10 cellular contexts compared by ENCODE assay signal in genomic region chr3:29335921-29336320, GRCh38. TPM values are rescaled to one million over a fixed set of nuclear protein-coding genes. Genes with fewer than 3 reads are reported as not detected.
A peak's percentile ranks its signal among the peaks of the same experiment; 100 is the strongest.
DNase-seq lines count a peak whose midpoint lies in the region; TF ChIP-seq lines count a peak whose summit lies in the region.
"Had no signal": no experiment of that assay in that cellular context is flagged by ENCODE, and none has a peak within 500 bp of the region (broad histone marks: within the 10 kb centered on the region; RNA-seq: fewer than 3 reads in every experiment).

No MANE protein-coding gene starts in this region.

- H3K9me3 ChIP-seq in OCI-LY1 (ENCODE audit: low read length): no peaks in the 10 kb centered on the region
- H3K9me3 ChIP-seq in colonic mucosa: no peaks in the 10 kb centered on the region
- H3K9me3 ChIP-seq in thyroid gland: no peaks in the 10 kb centered on the region
- no peaks in the 10 kb centered on the region for H3K9me3 ChIP-seq in HAP-1

- H3K27ac ChIP-seq in OCI-LY1 (ENCODE audit: low read depth, low read length, poor library complexity, severe bottlenecking) (peak overlapping the region; percentile 83), colonic mucosa (peak overlapping the region; percentile 28), thyroid gland (peak overlapping the region; percentile 80 to 91 (median 84))

- H3K9me2 ChIP-seq in OCI-LY1 (ENCODE audit: low read depth, low read length): no peaks in the 10 kb centered on the region

- no peaks in the 10 kb centered on the region for H3F3A ChIP-seq in OCI-LY1 (ENCODE audit: insufficient read depth, low read length)

- H3K27me3 ChIP-seq in OCI-LY1 (ENCODE audit: insufficient read depth, low read length): no peaks in the 10 kb centered on the region
- no peaks in the 10 kb centered on the region for H3K27me3 ChIP-seq in colonic mucosa
- no peaks in the 10 kb centered on the region for H3K27me3 ChIP-seq in thyroid gland
- H3K27me3 ChIP-seq in HAP-1 (ENCODE audit: low read depth): no peaks in the 10 kb centered on the region

- in situ Hi-C loops in HAP-1 (cut with MboI; ENCODE audit: low sequenced_read_pairs): no loop called here

- intact Hi-C loops in colonic mucosa (cut with DNase I): no loop called here
- intact Hi-C loops in thyroid gland (cut with DNase I): no loop called here

- peak overlapping the region; percentile 58 for H3K4me3 Mint-ChIP-seq in mesothelial cell of epicardium

- H3K4me3 ChIP-seq in OCI-LY1 (ENCODE audit: low read depth, low read length, poor library complexity, severe bottlenecking) (peak overlapping the region; percentile 26), colonic mucosa (peak overlapping the region; percentile 4), thyroid gland (replicated peaks in 1 of 3) (no peak overlapping the region), HAP-1 (no peak overlapping the region)

- no peaks in the 10 kb centered on the region for H3K36me3 Mint-ChIP-seq in mesothelial cell of epicardium

- H3K9ac ChIP-seq in OCI-LY1 (ENCODE audit: low read length) (peak overlapping the region; percentile 30; the same call in 1 of the 2 replicates), colonic mucosa (ENCODE audit: low read depth in 2 of 2, low read length in 2 of 2) (no peak overlapping the region)

- DNase-seq in colonic mucosa (no peak), mesothelial cell of epicardium (ENCODE audit: low spot score in 2 of 2, unreplicated experiment in 2 of 2) (no peak), thyroid gland (no peak), HAP-1 (ENCODE audit: low spot score in 2 of 2) (no peak), NCI-H146 treated with DMSO at 0.1 percent for 48 hours (lab: John Stamatoyannopoulos, UW; ENCODE audit: unreplicated experiment) (no peak), NCI-H2227 (lab: John Stamatoyannopoulos, UW; ENCODE audit: unreplicated experiment) (no peak), NCI-H345 (lab: John Stamatoyannopoulos, UW) (no peak)
- DNase-seq: activated CD4-positive, alpha-beta T cell treated with anti-CD3 and anti-CD28 coated beads, Interleukin-2, amount 50 U/mL, for 4 hours had no signal

- H3K4me1 Mint-ChIP-seq in mesothelial cell of epicardium: peaks cover 68% of the 10 kb centered on the region

- no peaks in the 10 kb centered on the region for H3K27me3 Mint-ChIP-seq in mesothelial cell of epicardium (ENCODE audit: low read depth)

- H3K4me2 ChIP-seq in OCI-LY1 (ENCODE audit: low read length): peak overlapping the region; percentile 56

- peaks cover 98% of the 10 kb centered on the region for H3K4me1 ChIP-seq in OCI-LY1 (ENCODE audit: insufficient read depth, low read length, severe bottlenecking)
- no peaks in the 10 kb centered on the region for H3K4me1 ChIP-seq in colonic mucosa
- H3K4me1 ChIP-seq in thyroid gland: peaks cover 55 to 83% of the 10 kb centered on the region in 2 donors
- peaks cover 51% of the 10 kb centered on the region for H3K4me1 ChIP-seq in HAP-1

- H4K20me1 ChIP-seq in OCI-LY1 (ENCODE audit: insufficient read depth, low read length): no peaks in the 10 kb centered on the region

- WGBS in thyroid gland, 2 donors: 58 to 63% methylated on average over 4 of the region's 4 CpGs

- no peak overlapping the region for H2AFZ ChIP-seq in OCI-LY1 (ENCODE audit: low read length)

- peaks cover 83% of the 10 kb centered on the region for H3K79me2 ChIP-seq in OCI-LY1 (ENCODE audit: insufficient read depth, low read length)

- H3K36me3 ChIP-seq in OCI-LY1 (ENCODE audit: insufficient read depth, low read length) (no peaks in the 10 kb centered on the region), colonic mucosa (no peaks in the 10 kb centered on the region), thyroid gland (no peaks in the 10 kb centered on the region), HAP-1 (replicated peaks) (no peaks in the 10 kb centered on the region)

- H3K9me3 Mint-ChIP-seq in mesothelial cell of epicardium: no peaks in the 10 kb centered on the region

- no peak for TF ChIP-seq POLR2A in thyroid gland (IDR thresholded peaks at IDR 0.05)

- no peak for TF ChIP-seq CTCF in OCI-LY1 (IDR thresholded peaks at IDR 0.05; ENCODE audit: low read length)
- TF ChIP-seq CTCF in colonic mucosa (IDR thresholded peaks at IDR 0.05): no peak
- no peak for TF ChIP-seq CTCF in mesothelial cell of epicardium (IDR thresholded peaks at IDR 0.05; ENCODE audit: unreplicated experiment)
- TF ChIP-seq CTCF in thyroid gland (IDR thresholded peaks at IDR 0.05): no peak

- H3K27ac Mint-ChIP-seq in mesothelial cell of epicardium: peak overlapping the region; percentile 97
- H3K27ac Mint-ChIP-seq: progenitor cell of endocrine pancreas had no signal

RNA-seq across cellular contexts. Expression of gene RBMS3, which starts 55.0 kb away (rescaled TPM):
- total RNA-seq in colonic mucosa (1 to 10 TPM; 2.8 to 9.6 TPM), mesothelial cell of epicardium (42.5 to 46.3 TPM (median 45.4 TPM) in 3 replicates), thyroid gland (100 to 1,000 TPM; 116 to 171 (median 152) TPM)

Comparison
In these comparisons a context has a peak if more than half of its experiments do, and no peak if none do; other contexts are left out.
1. H3K27ac ChIP-seq: peak in every context shown above with its lines; median percentile 84 in thyroid gland; 83 in OCI-LY1; 28 in colonic mucosa.
2. H3K4me3 ChIP-seq: peak in OCI-LY1 (single experiment) and colonic mucosa (single experiment); none in thyroid gland (0 of 3) and HAP-1 (single experiment).